In genomic region chr9:126067031-126067734, GRCh38 we compare ENCODE assay signal across 34 cellular contexts.
"Had no signal": no experiment of that assay in that cellular context is flagged by ENCODE, and none has a peak within 500 bp of the region (broad histone marks: within the 10 kb centered on the region; RNA-seq: fewer than 3 reads in every experiment).

No MANE protein-coding gene starts in this region.

- H3K4me3 ChIP-seq: adrenal gland, cardiac muscle cell had no signal

- ATAC-seq: activated CD8-positive, alpha-beta T cell treated with anti-CD3 and anti-CD28 coated beads for 36 hours; activated naive CD4-positive, alpha-beta T cell treated with anti-CD3 and anti-CD28 coated beads, Interleukin-2, amount 50 U/mL, for 72 hours; activated T-cell treated with anti-CD3 and anti-CD28 coated beads, Interleukin-2, amount 50 U/mL, for 4 hours; activated T-cell treated with anti-CD3 and anti-CD28 coated beads, Interleukin-2, amount 50 U/mL, for 72 hours; activated T-helper 17 cell treated with anti-CD3 and anti-CD28 coated beads, Interleukin-2, amount 50 U/mL, for 72 hours; T-helper 17 cell had no signal

- H3K9me3 Mint-ChIP-seq: activated B cell treated with CpG ODN at 0.5 μM for 24 hours; activated CD4-positive, alpha-beta memory T cell treated with anti-CD3 and anti-CD28 coated beads for 36 hours; activated CD4-positive, alpha-beta T cell treated with anti-CD3 and anti-CD28 coated beads, Interleukin-2, amount 10 ng/mL, durations not matched to agents 24 days and 14 days; activated CD8-positive, alpha-beta T cell treated with anti-CD3 and anti-CD28 coated beads for 36 hours; activated naive CD4-positive, alpha-beta T cell treated with anti-CD3 and anti-CD28 coated beads, Interleukin-2, amount 50 U/mL, for 72 hours; activated naive CD8-positive, alpha-beta T cell treated with anti-CD3 and anti-CD28 coated beads for 36 hours; activated T-cell treated with anti-CD3 and anti-CD28 coated beads, Interleukin-2, amount 50 U/mL, for 4 hours; activated T-cell treated with anti-CD3 and anti-CD28 coated beads, Interleukin-2, amount 50 U/mL, for 72 hours; activated T-helper 1 cell treated with anti-CD3 and anti-CD28 coated beads, Interleukin-12 subunit alpha, Interleukin-12 subunit beta, Interleukin-2, Interleukin-4 antibody, amounts not matched to agents 30 ng/mL and 10 ng/mL and 1 ng/mL, durations not matched to agents 14 hours and 24 hours and 36 hours; activated T-helper 17 cell treated with anti-CD3 and anti-CD28 coated beads, Interleukin-2, amount 50 U/mL, for 72 hours; central memory CD8-positive, alpha-beta T cell had no signal

- H3K27ac Mint-ChIP-seq: activated B cell treated with CpG ODN at 0.5 μM for 24 hours; activated CD4-positive, alpha-beta memory T cell treated with anti-CD3 and anti-CD28 coated beads for 36 hours; activated CD4-positive, alpha-beta T cell treated with anti-CD3 and anti-CD28 coated beads, Interleukin-2, amount 10 ng/mL, durations not matched to agents 24 days and 14 days; activated CD8-positive, alpha-beta T cell treated with anti-CD3 and anti-CD28 coated beads for 36 hours; activated naive CD4-positive, alpha-beta T cell treated with anti-CD3 and anti-CD28 coated beads for 36 hours; activated naive CD4-positive, alpha-beta T cell treated with anti-CD3 and anti-CD28 coated beads, Interleukin-2, amount 50 U/mL, for 72 hours; activated naive CD8-positive, alpha-beta T cell treated with anti-CD3 and anti-CD28 coated beads for 36 hours; activated T-cell treated with anti-CD3 and anti-CD28 coated beads, Interleukin-2, amount 50 U/mL, for 72 hours; activated T-helper 1 cell treated with anti-CD3 and anti-CD28 coated beads, Interleukin-12 subunit alpha, Interleukin-12 subunit beta, Interleukin-2, Interleukin-4 antibody, amounts not matched to agents 30 ng/mL and 10 ng/mL and 1 ng/mL, durations not matched to agents 14 hours and 24 hours and 36 hours; activated T-helper 17 cell treated with anti-CD3 and anti-CD28 coated beads, Interleukin-2, amount 50 U/mL, for 72 hours; brain; T-helper 17 cell had no signal

- H3K4me1 Mint-ChIP-seq: activated B cell treated with CpG ODN at 0.5 μM for 24 hours; activated CD4-positive, alpha-beta T cell treated with anti-CD3 and anti-CD28 coated beads, Interleukin-2, amount 10 ng/mL, durations not matched to agents 24 days and 14 days; activated naive CD8-positive, alpha-beta T cell treated with anti-CD3 and anti-CD28 coated beads for 36 hours; activated T-helper 17 cell treated with anti-CD3 and anti-CD28 coated beads, Interleukin-2, amount 50 U/mL, for 72 hours; brain; central memory CD8-positive, alpha-beta T cell had no signal

- H3K27me3 ChIP-seq: adrenal gland, cardiac muscle cell had no signal

- DNase-seq: activated B cell treated with CpG ODN at 0.5 μM for 24 hours; activated CD4-positive, alpha-beta memory T cell treated with anti-CD3 and anti-CD28 coated beads for 36 hours; activated CD4-positive, alpha-beta T cell treated with anti-CD3 and anti-CD28 coated beads for 4 hours; activated CD4-positive, alpha-beta T cell treated with anti-CD3 and anti-CD28 coated beads, Interleukin-2, amount 10 ng/mL, durations not matched to agents 24 days and 14 days; activated CD4-positive, alpha-beta T cell treated with anti-CD3 and anti-CD28 coated beads, Interleukin-2, amount 50 U/mL, for 1 hour; activated CD4-positive, alpha-beta T cell treated with anti-CD3 and anti-CD28 coated beads, Interleukin-2, amount 50 U/mL, for 4 hours; activated CD4-positive, CD25-positive, alpha-beta regulatory T cell treated with anti-CD3 and anti-CD28 coated beads, Interleukin-2, amount 50 U/mL, for 72 hours; activated CD8-positive, alpha-beta memory T cell treated with anti-CD3 and anti-CD28 coated beads, Interleukin-2, amount 50 U/mL, for 4 hours; activated CD8-positive, alpha-beta T cell treated with anti-CD3 and anti-CD28 coated beads for 36 hours; activated effector memory CD4-positive, alpha-beta T cell treated with anti-CD3 and anti-CD28 coated beads, Interleukin-2, amount 50 U/mL, for 16 hours; activated gamma-delta T cell treated with Interleukin-2 at 50 U/mL for 16 hours; activated naive CD4-positive, alpha-beta T cell; activated naive CD4-positive, alpha-beta T cell treated with anti-CD3 and anti-CD28 coated beads for 36 hours; activated naive CD4-positive, alpha-beta T cell treated with anti-CD3 and anti-CD28 coated beads, Interleukin-2, amount 50 U/mL, for 16 hours; activated naive CD8-positive, alpha-beta T cell treated with anti-CD3 and anti-CD28 coated beads for 36 hours; activated T-cell treated with anti-CD3 and anti-CD28 coated beads for 4 hours; activated T-cell treated with anti-CD3 and anti-CD28 coated beads, Interleukin-2, amount 50 U/mL, for 1 hour; activated T-cell treated with anti-CD3 and anti-CD28 coated beads, Interleukin-2, amount 50 U/mL, for 4 hours; activated T-cell treated with anti-CD3 and anti-CD28 coated beads, Interleukin-2, amount 50 U/mL, for 72 hours; adrenal gland; amniotic stem cell; aorta; caudate nucleus; cerebellar nuclear complex; T-helper 17 cell had no signal

- H3K4me1 ChIP-seq: adrenal gland had no signal

- H3K36me3 Mint-ChIP-seq: activated CD4-positive, alpha-beta memory T cell treated with anti-CD3 and anti-CD28 coated beads for 36 hours; activated naive CD4-positive, alpha-beta T cell treated with anti-CD3 and anti-CD28 coated beads, Interleukin-2, amount 50 U/mL, for 72 hours; activated naive CD8-positive, alpha-beta T cell treated with anti-CD3 and anti-CD28 coated beads for 36 hours; brain had no signal

- H3K9me3 ChIP-seq: adrenal gland had no signal

- H3K27me3 Mint-ChIP-seq: activated CD4-positive, alpha-beta T cell treated with anti-CD3 and anti-CD28 coated beads, Interleukin-2, amount 10 ng/mL, durations not matched to agents 24 days and 14 days had no signal

- H3K27ac ChIP-seq: adrenal gland, cardiac muscle cell, VCaP had no signal

- FAIRE-seq: bronchial epithelial cell, TTC549 had no signal

- H3K36me3 ChIP-seq: adrenal gland, cardiac muscle cell had no signal

- H3K4me3 Mint-ChIP-seq: activated B cell treated with CpG ODN at 0.5 μM for 24 hours; activated CD4-positive, alpha-beta memory T cell treated with anti-CD3 and anti-CD28 coated beads for 36 hours; activated CD4-positive, alpha-beta T cell treated with anti-CD3 and anti-CD28 coated beads, Interleukin-2, amount 10 ng/mL, durations not matched to agents 24 days and 14 days; activated CD8-positive, alpha-beta T cell treated with anti-CD3 and anti-CD28 coated beads for 36 hours; activated naive CD4-positive, alpha-beta T cell treated with anti-CD3 and anti-CD28 coated beads for 36 hours; activated naive CD8-positive, alpha-beta T cell treated with anti-CD3 and anti-CD28 coated beads for 36 hours; activated T-cell treated with anti-CD3 and anti-CD28 coated beads, Interleukin-2, amount 50 U/mL, for 4 hours; activated T-cell treated with anti-CD3 and anti-CD28 coated beads, Interleukin-2, amount 50 U/mL, for 72 hours; activated T-helper 1 cell treated with anti-CD3 and anti-CD28 coated beads, Interleukin-12 subunit alpha, Interleukin-12 subunit beta, Interleukin-2, Interleukin-4 antibody, amounts not matched to agents 30 ng/mL and 10 ng/mL and 1 ng/mL, durations not matched to agents 14 hours and 24 hours and 36 hours; activated T-helper 17 cell treated with anti-CD3 and anti-CD28 coated beads, Interleukin-2, amount 50 U/mL, for 72 hours; brain; central memory CD8-positive, alpha-beta T cell; T-helper 17 cell had no signal
